ENCODE assay signal across 21 cellular contexts in genomic region chr11:83438438-83438837, GRCh38.
A peak's percentile ranks its signal among the peaks of the same experiment; 100 is the strongest.
DNase-seq lines count a peak whose midpoint lies in the region; ATAC-seq, FAIRE-seq and TF ChIP-seq lines count a peak whose summit lies in the region.
"Had no signal": no experiment of that assay in that cellular context is flagged by ENCODE, and none has a peak within 500 bp of the region (broad histone marks: within the 10 kb centered on the region; RNA-seq: fewer than 3 reads in every experiment).

No MANE protein-coding gene starts in this region.

- POLR2A ChIA-PET in GM12878 (lab: Charles Lee): no interaction called here

- H3K36me3 Mint-ChIP-seq in stimulated activated effector memory CD8-positive, alpha-beta T cell treated with anti-CD3 and anti-CD28 coated beads, Interleukin-12 subunit alpha, Interleukin-12 subunit beta, amount 100 ng/mL, for 72 hours: no peaks in the 10 kb centered on the region
- H3K36me3 Mint-ChIP-seq: activated naive CD8-positive, alpha-beta T cell; neural progenitor cell had no signal

- 0% methylated on average over 2 of the region's 2 CpGs for WGBS in GM12878 (ENCODE audit: insufficient coverage, insufficient replicate concordance, low lambda C conversion rate, missing lambda C conversion rate)

- H3K4me3 ChIP-seq in GM12878: no peak overlapping the region
- H3K4me3 ChIP-seq: esophagus muscularis mucosa, neural progenitor cell, SJSA1 had no signal

- H3K27ac Mint-ChIP-seq in stimulated activated effector memory CD8-positive, alpha-beta T cell treated with anti-CD3 and anti-CD28 coated beads, Interleukin-12 subunit alpha, Interleukin-12 subunit beta, amount 100 ng/mL, for 72 hours: no peak overlapping the region
- H3K27ac Mint-ChIP-seq: activated naive CD8-positive, alpha-beta T cell; neural progenitor cell; T-helper 2 cell treated with Interferon-gamma antibody and Interleukin-4, amounts not matched to agents 5 μg/mL and 100 μg/mL, for 36 hours had no signal

- H3K4me1 ChIP-seq in GM12878 (ENCODE audit: control insufficient read depth, insufficient read depth, low read length): no peaks in the 10 kb centered on the region
- H3K4me1 ChIP-seq: esophagus muscularis mucosa, SJSA1 had no signal

- no peak overlapping the region for H3K4me3 Mint-ChIP-seq in stimulated activated effector memory CD8-positive, alpha-beta T cell treated with anti-CD3 and anti-CD28 coated beads, Interleukin-12 subunit alpha, Interleukin-12 subunit beta, amount 100 ng/mL, for 72 hours
- H3K4me3 Mint-ChIP-seq: activated naive CD8-positive, alpha-beta T cell; neural progenitor cell; T-helper 2 cell treated with Interferon-gamma antibody and Interleukin-4, amounts not matched to agents 5 μg/mL and 100 μg/mL, for 36 hours had no signal

- CTCF ChIA-PET in GM12878 (lab: Yijun Ruan, JAX): no interaction called here

- H3K4me1 Mint-ChIP-seq in stimulated activated effector memory CD8-positive, alpha-beta T cell treated with anti-CD3 and anti-CD28 coated beads, Interleukin-12 subunit alpha, Interleukin-12 subunit beta, amount 100 ng/mL, for 72 hours: no peaks in the 10 kb centered on the region

- H3K36me3 ChIP-seq in GM12878 (ENCODE audit: control insufficient read depth in 2 of 2, insufficient read depth in 2 of 2, low read length in 1 of 2): no peaks in the 10 kb centered on the region
- H3K36me3 ChIP-seq: esophagus muscularis mucosa, neural progenitor cell, SJSA1 had no signal

- FAIRE-seq in GM12878 (lab: Jason Lieb, UNC): no peak

- H3K27me3 ChIP-seq in GM12878 (replicated peaks in 1 of 2; ENCODE audit: control insufficient read depth in 2 of 2, insufficient read depth in 2 of 2, low read length in 1 of 2): peaks cover 0 to 2% of the 10 kb centered on the region in 2 experiments; a peak in 2 of 4 replicates
- H3K27me3 ChIP-seq: esophagus muscularis mucosa, SJSA1 had no signal

- no peaks in the 10 kb centered on the region for H3K9me3 Mint-ChIP-seq in stimulated activated effector memory CD8-positive, alpha-beta T cell treated with anti-CD3 and anti-CD28 coated beads, Interleukin-12 subunit alpha, Interleukin-12 subunit beta, amount 100 ng/mL, for 72 hours
- H3K9me3 Mint-ChIP-seq: neural progenitor cell; T-helper 2 cell treated with Interferon-gamma antibody and Interleukin-4, amounts not matched to agents 5 μg/mL and 100 μg/mL, for 36 hours had no signal

- no peaks in the 10 kb centered on the region for H3K9me3 ChIP-seq in GM12878 (replicated peaks; ENCODE audit: control insufficient read depth, insufficient read depth, low read length)
- H3K9me3 ChIP-seq: esophagus muscularis mucosa, SJSA1 had no signal

- no peaks in the 10 kb centered on the region for H4K20me1 ChIP-seq in GM12878 (ENCODE audit: control insufficient read depth, insufficient read depth)

- TF ChIP-seq RAD21 in GM12878 (IDR thresholded peaks at IDR 0.05; ENCODE audit: insufficient read depth, low read depth, low read length): no peak

- no peak for TF ChIP-seq CTCF in GM12878 (IDR thresholded peaks at IDR 0.05 in 2 of 3, conservative IDR thresholded peaks at IDR 0.05 in 1 of 3; ENCODE audit: control insufficient read depth in 2 of 3, extremely low read depth in 1 of 3, insufficient read depth in 1 of 3, low read depth in 3 of 3, low read length in 3 of 3)

- no peak overlapping the region for H2AFZ ChIP-seq in GM12878 (ENCODE audit: control insufficient read depth, low read depth, low read length)
- H2AFZ ChIP-seq: neural progenitor cell had no signal

- TF ChIP-seq EP300 in GM12878 (IDR thresholded peaks at IDR 0.05; ENCODE audit: borderline replicate concordance in 1 of 2, control insufficient read depth in 1 of 2, low read depth in 2 of 2, low read length in 2 of 2): no peak

- RAD21 ChIA-PET in GM12878 (lab: Charles Lee; ENCODE audit: unreplicated experiment): no interaction called here

- in situ Hi-C loops in GM12878 (cut with MboI): no loop called here

- no peak for TF ChIP-seq POLR2A in GM12878 (IDR thresholded peaks at IDR 0.05; ENCODE audit: low read depth, low read length)

- H3K4me2 ChIP-seq in GM12878 (ENCODE audit: control insufficient read depth, insufficient read depth): no peak overlapping the region
- H3K4me2 ChIP-seq: neural progenitor cell had no signal

- intact Hi-C loops in GM12878 (cut with micrococcal nuclease; ENCODE audit: unreplicated experiment): no loop called here

- ATAC-seq in GM18868 (IDR thresholded peaks at IDR 0.05; ENCODE audit: unreplicated experiment) (peak; percentile 60), GM12878 (peak; percentile 52), esophagus mucosa (no peak), HG02763 (IDR thresholded peaks at IDR 0.05; ENCODE audit: unreplicated experiment) (no peak)
- peak; percentile 13 for ATAC-seq in stimulated activated effector memory CD8-positive, alpha-beta T cell treated with anti-CD3 and anti-CD28 coated beads, Interleukin-12 subunit alpha, Interleukin-12 subunit beta, amount 100 ng/mL, for 72 hours
- ATAC-seq: PC-3 had no signal

- H3K27ac ChIP-seq in GM12878 (ENCODE audit: control insufficient read depth, insufficient read depth): no peak overlapping the region
- H3K27ac ChIP-seq: esophagus muscularis mucosa, neural progenitor cell, SJSA1 had no signal

- no peaks in the 10 kb centered on the region for H3K79me2 ChIP-seq in GM12878 (ENCODE audit: control insufficient read depth, insufficient read depth, low read length)

- peak; percentile 95 for DNase-seq in MV-4-11 (lab: John Stamatoyannopoulos, UW)
- DNase-seq in GM12878 (ENCODE audit: low read depth, low spot score): no peak
- DNase-seq in stimulated activated effector memory CD8-positive, alpha-beta T cell treated with anti-CD3 and anti-CD28 coated beads, Interleukin-12 subunit alpha, Interleukin-12 subunit beta, amount 100 ng/mL, for 72 hours (ENCODE audit: low spot score in 2 of 2): no peak
- DNase-seq in KG1 (lab: John Stamatoyannopoulos, UW): no peak
- DNase-seq: activated CD8-positive, alpha-beta memory T cell treated with anti-CD3 and anti-CD28 coated beads for 24 hours; activated T-cell treated with anti-CD3 and anti-CD28 coated beads, Interleukin-2, amount 50 U/mL, for 48 hours; cerebellar nuclear complex; DND-41; effector CD4-positive, alpha-beta T cell; NCI-H2081 treated with DMSO at 0.1 percent for 48 hours; NCI-H510A treated with DMSO at 0.1 percent for 48 hours; PC-3; stimulated activated CD4-positive, alpha-beta T cell treated with anti-CD3 and anti-CD28 coated beads, Interleukin-12 subunit alpha, Interleukin-12 subunit beta, amount 100 ng/mL, for 4 hours had no signal

- no peak overlapping the region for H3K9ac ChIP-seq in GM12878 (ENCODE audit: control insufficient read depth, insufficient read depth, low read length)
- H3K9ac ChIP-seq: neural progenitor cell had no signal

- BruUV-seq in GM12878 (replicated peaks; lab: Mats Ljungman, UMichigan): no TSS peak

- SMC1A ChIA-PET in GM12878 (lab: Charles Lee; ENCODE audit: uncharacterized antibody, unreplicated experiment): no interaction called here

TF ChIP-seq in GM12878, 131 proteins besides CTCF, POLR2A, EP300 and RAD21:
- TF ChIP-seq NFXL1 (IDR thresholded peaks at IDR 0.05; ENCODE audit: borderline replicate concordance) (no peak), SMAD5 (IDR thresholded peaks at IDR 0.05; ENCODE audit: low read depth) (no peak), SPI1 (IDR thresholded peaks at IDR 0.05; ENCODE audit: borderline replicate concordance, insufficient read depth, low read depth, low read length) (peak; percentile 72; the same call in 1 of the 2 replicates), ZNF274 (IDR thresholded peaks at IDR 0.05; ENCODE audit: insufficient read depth, insufficient read length) (no peak), MLLT1 (IDR thresholded peaks at IDR 0.05) (no peak), YY1 (IDR thresholded peaks at IDR 0.05; ENCODE audit: low read depth, low read length) (no peak), SP1 (IDR thresholded peaks at IDR 0.05; ENCODE audit: low read depth, low read length) (no peak), MEF2A (IDR thresholded peaks at IDR 0.05; ENCODE audit: insufficient read depth, low read depth, low read length) (no peak)

Comparison
In these comparisons a context has a peak if more than half of its experiments do, and no peak if none do; other contexts are left out.
1. ATAC-seq: peak in GM18868 (single experiment), GM12878 (single experiment) and stimulated activated effector memory CD8-positive, alpha-beta T cell treated with anti-CD3 and anti-CD28 coated beads, Interleukin-12 subunit alpha, Interleukin-12 subunit beta, amount 100 ng/mL, for 72 hours (single experiment); none in esophagus mucosa (single experiment) and HG02763 (single experiment).